Comparison of ENCODE assay signal across 1 cellular context in the genomic region with DNA sequence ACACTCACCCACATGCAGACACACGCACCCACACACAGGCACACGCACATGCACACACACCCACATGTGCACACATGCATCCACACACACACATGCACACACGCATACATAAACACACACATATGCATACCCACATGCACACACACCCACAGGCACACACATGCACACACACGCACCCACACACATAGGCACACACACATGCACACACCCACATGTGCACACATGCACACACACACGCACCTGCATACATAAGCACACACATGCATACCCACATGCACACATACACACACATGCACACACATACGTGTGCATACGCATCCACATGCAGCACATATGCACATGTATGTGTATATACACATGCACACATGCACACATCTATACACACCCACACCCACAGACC.
TF ChIP-seq lines count a peak whose summit lies in the region.

No MANE protein-coding gene starts in this region.

TF ChIP-seq in HepG2, 621 proteins besides CTCF, POLR2A, EP300 and RAD21:
- TF ChIP-seq MNT (IDR thresholded peaks at IDR 0.05) (peak; percentile 96), CREB1 (IDR thresholded peaks at IDR 0.05) (no peak), CREB1 (CRISPR knock-in tag; IDR thresholded peaks at IDR 0.05) (no peak), ZNF609 (CRISPR knock-in tag; IDR thresholded peaks at IDR 0.05; ENCODE audit: borderline replicate concordance) (no peak)
